ENCODE assay signal across 11 cellular contexts in the genomic region with DNA sequence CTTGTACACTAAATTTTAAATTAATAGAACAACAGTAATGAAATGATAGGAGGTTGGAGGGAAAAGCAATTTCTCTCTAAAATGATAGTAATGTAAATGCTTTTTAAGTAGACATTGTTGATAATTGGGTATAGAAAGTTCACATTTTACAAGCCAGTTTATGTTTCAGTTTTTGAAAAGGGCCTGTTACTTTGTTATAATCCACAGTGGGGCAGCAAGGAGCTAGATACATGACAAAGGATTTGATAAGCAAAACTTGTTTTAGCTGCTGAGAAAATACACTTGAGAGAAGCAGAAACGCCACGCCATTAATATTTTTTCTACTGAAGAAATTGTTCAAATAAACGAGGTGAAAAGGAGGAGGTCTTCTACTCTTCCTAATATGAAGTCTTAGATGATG. TPM values are rescaled to one million over a fixed set of nuclear protein-coding genes. Genes with fewer than 3 reads are reported as not detected.
DNase-seq lines count a peak whose midpoint lies in the region; ATAC-seq and TF ChIP-seq lines count a peak whose summit lies in the region.
"Had no signal": no experiment of that assay in that cellular context is flagged by ENCODE, and none has a peak within 500 bp of the region (broad histone marks: within the 10 kb centered on the region; RNA-seq: fewer than 3 reads in every experiment).

No MANE protein-coding gene starts in this region.

- H3K27me3 ChIP-seq in CD8-positive, alpha-beta T cell (ENCODE audit: insufficient read depth, low read length): no peaks in the 10 kb centered on the region
- H3K27me3 ChIP-seq: BLaER1 had no signal

- peaks cover 38% of the 10 kb centered on the region for H3K36me3 ChIP-seq in CD8-positive, alpha-beta T cell (ENCODE audit: insufficient read depth, low read length)

- DNase-seq in NCI-H2107 treated with DMSO at 0.1 percent for 48 hours (lab: John Stamatoyannopoulos, UW; ENCODE audit: unreplicated experiment) (peak; percentile 28), NCI-H2107 (lab: John Stamatoyannopoulos, UW) (no peak), NCI-H748 (lab: John Stamatoyannopoulos, UW; ENCODE audit: unreplicated experiment) (peak; percentile 44), epithelial cell of esophagus (ENCODE audit: low read depth) (peak; percentile 21), putamen (ENCODE audit: low spot score) (peak; percentile 44), coronary artery (ENCODE audit: low spot score) (no peak)
- DNase-seq in CD8-positive, alpha-beta T cell: no peak
- DNase-seq: activated CD8-positive, alpha-beta memory T cell treated with anti-CD3 and anti-CD28 coated beads, Interleukin-2, amount 50 U/mL, for 4 hours; small intestine had no signal

- peaks cover 66% of the 10 kb centered on the region for H3K36me3 Mint-ChIP-seq in CD8-positive, alpha-beta T cell

- POLR2A ChIA-PET in CD8-positive, alpha-beta T cell (lab: Charles Lee): no interaction called here

- H3K4me1 Mint-ChIP-seq in CD8-positive, alpha-beta T cell (ENCODE audit: low read depth): peaks cover 18% of the 10 kb centered on the region

- no peak overlapping the region for H3K27ac Mint-ChIP-seq in CD8-positive, alpha-beta T cell

- H3K27ac ChIP-seq in CD8-positive, alpha-beta T cell (ENCODE audit: low read depth, low read length): no peak overlapping the region
- no peak overlapping the region for H3K27ac ChIP-seq in coronary artery
- H3K27ac ChIP-seq: BLaER1 had no signal

- no peaks in the 10 kb centered on the region for H3K9me3 Mint-ChIP-seq in CD8-positive, alpha-beta T cell

- intact Hi-C loops in CD8-positive, alpha-beta T cell (cut with DNase I, micrococcal nuclease): loop anchor here (5.0 to 10.0 kb wide), 3 partner anchors 133 to 980 kb away; no protein-coding TSS in a partner anchor

- TF ChIP-seq CTCF in epithelial cell of esophagus (IDR thresholded peaks at IDR 0.05; ENCODE audit: insufficient read depth, low read depth, low read length, missing control alignments) (peak; percentile 45), coronary artery (IDR thresholded peaks at IDR 0.05) (no peak)
- no peak for TF ChIP-seq CTCF in CD8-positive, alpha-beta T cell (IDR thresholded peaks at IDR 0.05)

- H3K27me3 Mint-ChIP-seq in CD8-positive, alpha-beta T cell (ENCODE audit: low read depth): no peaks in the 10 kb centered on the region

- no peaks in the 10 kb centered on the region for H3K9me3 ChIP-seq in CD8-positive, alpha-beta T cell (ENCODE audit: low read length)
- H3K9me3 ChIP-seq: BLaER1 had no signal

- H3K4me3 ChIP-seq in epithelial cell of esophagus (ENCODE audit: low read length) (no peak overlapping the region), coronary artery (no peak overlapping the region)
- H3K4me3 ChIP-seq in CD8-positive, alpha-beta T cell (ENCODE audit: low read depth, low read length): no peak overlapping the region
- H3K4me3 ChIP-seq: BLaER1 had no signal

- no peak overlapping the region for H3K4me3 Mint-ChIP-seq in CD8-positive, alpha-beta T cell

- CTCF ChIA-PET in CD8-positive, alpha-beta T cell (lab: Charles Lee): interaction anchor here (1.6 kb wide), 1 partner anchor 414 kb away, joined by 4 read pairs; no protein-coding TSS in a partner anchor

- no peak for ATAC-seq in CD8-positive, alpha-beta T cell
- ATAC-seq in HG02970 (IDR thresholded peaks at IDR 0.05; ENCODE audit: low FRiP score, unreplicated experiment): no peak

- H3K4me1 ChIP-seq in CD8-positive, alpha-beta T cell (ENCODE audit: insufficient read depth, low read length): peaks cover 7% of the 10 kb centered on the region

RNA-seq across cellular contexts. Expression of a gene that starts 30.2 kb away (rescaled TPM):
- total RNA-seq in CD8-positive, alpha-beta T cell: 100 to 1,000 TPM; 152 to 154 TPM

Comparison
In these comparisons a context has a peak if more than half of its experiments do, and no peak if none do; other contexts are left out.
1. DNase-seq: peak in NCI-H2107 treated with DMSO at 0.1 percent for 48 hours (single experiment), NCI-H748 (single experiment), epithelial cell of esophagus (single experiment) and putamen (single experiment); none in NCI-H2107 (single experiment), CD8-positive, alpha-beta T cell (0 of 7) and coronary artery (single experiment).